Comparison of ENCODE assay signal across 1 cellular context in the genomic region with DNA sequence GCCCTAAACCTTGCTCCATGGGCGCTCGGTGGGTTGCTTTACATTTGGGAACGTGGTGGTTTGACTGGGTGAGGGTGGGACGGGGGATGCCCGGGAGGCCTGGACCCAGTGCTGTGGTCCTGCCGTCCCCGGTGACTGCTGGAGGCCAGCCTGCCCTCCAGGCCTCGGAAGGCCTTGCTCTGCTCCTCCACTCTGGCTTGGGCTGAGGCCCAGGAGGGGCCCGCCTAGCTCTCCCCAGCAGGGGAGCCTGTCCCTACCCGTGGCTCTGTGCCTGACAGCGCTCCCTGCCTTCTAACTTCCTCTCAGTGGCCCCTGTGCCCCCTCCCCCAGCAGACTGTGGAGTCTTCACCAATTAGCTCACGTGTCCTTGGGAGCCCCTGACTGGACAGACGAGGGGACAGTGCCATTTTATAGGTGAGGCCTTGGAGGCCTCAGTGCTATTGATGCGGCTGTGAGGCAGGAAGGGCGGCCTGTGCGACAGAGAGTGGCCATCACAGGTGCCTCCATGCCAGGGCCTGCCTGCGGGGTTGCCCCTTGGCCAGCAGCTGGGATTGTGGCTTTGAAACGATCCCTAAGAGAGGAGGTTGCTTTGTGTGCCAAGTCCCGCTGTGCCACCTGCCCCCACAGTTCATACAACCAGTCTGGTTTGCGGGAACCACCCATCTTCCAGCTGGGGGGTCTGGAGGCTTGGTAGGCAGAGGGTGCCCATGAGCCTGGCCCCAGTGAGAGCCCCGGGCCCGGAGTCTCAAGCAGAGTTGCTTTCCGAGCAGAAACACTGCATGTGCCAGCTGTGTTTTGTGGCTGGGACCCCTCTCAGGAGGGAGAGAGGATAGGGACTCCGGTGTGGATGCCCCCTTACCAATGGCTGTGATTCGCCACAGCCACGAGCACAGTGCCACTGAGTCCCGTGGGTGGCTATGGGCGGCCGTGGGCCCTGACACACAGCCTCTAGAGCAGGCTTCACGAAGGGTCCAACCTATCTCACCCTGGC.
TF ChIP-seq lines count a peak whose summit lies in the region.

No MANE protein-coding gene starts in this region.

TF ChIP-seq in GM23338, 12 proteins besides CTCF, POLR2A, EP300 and RAD21 (continued from another document):
- TF ChIP-seq, protein P1, sequence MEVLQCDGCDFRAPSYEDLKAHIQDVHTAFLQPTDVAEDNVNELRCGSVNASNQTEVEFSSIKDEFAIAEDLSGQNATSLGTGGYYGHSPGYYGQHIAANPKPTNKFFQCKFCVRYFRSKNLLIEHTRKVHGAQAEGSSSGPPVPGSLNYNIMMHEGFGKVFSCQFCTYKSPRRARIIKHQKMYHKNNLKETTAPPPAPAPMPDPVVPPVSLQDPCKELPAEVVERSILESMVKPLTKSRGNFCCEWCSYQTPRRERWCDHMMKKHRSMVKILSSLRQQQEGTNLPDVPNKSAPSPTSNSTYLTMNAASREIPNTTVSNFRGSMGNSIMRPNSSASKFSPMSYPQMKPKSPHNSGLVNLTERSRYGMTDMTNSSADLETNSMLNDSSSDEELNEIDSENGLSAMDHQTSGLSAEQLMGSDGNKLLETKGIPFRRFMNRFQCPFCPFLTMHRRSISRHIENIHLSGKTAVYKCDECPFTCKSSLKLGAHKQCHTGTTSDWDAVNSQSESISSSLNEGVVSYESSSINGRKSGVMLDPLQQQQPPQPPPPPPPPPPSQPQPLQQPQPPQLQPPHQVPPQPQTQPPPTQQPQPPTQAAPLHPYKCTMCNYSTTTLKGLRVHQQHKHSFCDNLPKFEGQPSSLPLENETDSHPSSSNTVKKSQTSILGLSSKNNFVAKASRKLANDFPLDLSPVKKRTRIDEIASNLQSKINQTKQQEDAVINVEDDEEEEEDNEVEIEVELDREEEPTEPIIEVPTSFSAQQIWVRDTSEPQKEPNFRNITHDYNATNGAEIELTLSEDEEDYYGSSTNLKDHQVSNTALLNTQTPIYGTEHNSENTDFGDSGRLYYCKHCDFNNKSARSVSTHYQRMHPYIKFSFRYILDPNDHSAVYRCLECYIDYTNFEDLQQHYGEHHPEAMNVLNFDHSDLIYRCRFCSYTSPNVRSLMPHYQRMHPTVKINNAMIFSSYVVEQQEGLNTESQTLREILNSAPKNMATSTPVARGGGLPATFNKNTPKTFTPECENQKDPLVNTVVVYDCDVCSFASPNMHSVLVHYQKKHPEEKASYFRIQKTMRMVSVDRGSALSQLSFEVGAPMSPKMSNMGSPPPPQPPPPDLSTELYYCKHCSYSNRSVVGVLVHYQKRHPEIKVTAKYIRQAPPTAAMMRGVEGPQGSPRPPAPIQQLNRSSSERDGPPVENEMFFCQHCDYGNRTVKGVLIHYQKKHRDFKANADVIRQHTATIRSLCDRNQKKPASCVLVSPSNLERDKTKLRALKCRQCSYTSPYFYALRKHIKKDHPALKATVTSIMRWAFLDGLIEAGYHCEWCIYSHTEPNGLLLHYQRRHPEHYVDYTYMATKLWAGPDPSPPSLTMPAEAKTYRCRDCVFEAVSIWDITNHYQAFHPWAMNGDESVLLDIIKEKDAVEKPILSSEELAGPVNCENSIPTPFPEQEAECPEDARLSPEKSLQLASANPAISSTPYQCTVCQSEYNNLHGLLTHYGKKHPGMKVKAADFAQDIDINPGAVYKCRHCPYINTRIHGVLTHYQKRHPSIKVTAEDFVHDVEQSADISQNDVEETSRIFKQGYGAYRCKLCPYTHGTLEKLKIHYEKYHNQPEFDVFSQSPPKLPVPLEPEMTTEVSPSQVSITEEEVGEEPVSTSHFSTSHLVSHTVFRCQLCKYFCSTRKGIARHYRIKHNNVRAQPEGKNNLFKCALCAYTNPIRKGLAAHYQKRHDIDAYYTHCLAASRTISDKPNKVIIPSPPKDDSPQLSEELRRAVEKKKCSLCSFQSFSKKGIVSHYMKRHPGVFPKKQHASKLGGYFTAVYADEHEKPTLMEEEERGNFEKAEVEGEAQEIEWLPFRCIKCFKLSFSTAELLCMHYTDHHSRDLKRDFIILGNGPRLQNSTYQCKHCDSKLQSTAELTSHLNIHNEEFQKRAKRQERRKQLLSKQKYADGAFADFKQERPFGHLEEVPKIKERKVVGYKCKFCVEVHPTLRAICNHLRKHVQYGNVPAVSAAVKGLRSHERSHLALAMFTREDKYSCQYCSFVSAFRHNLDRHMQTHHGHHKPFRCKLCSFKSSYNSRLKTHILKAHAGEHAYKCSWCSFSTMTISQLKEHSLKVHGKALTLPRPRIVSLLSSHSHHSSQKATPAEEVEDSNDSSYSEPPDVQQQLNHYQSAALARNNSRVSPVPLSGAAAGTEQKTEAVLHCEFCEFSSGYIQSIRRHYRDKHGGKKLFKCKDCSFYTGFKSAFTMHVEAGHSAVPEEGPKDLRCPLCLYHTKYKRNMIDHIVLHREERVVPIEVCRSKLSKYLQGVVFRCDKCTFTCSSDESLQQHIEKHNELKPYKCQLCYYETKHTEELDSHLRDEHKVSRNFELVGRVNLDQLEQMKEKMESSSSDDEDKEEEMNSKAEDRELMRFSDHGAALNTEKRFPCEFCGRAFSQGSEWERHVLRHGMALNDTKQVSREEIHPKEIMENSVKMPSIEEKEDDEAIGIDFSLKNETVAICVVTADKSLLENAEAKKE (CRISPR knock-in tag; IDR thresholded peaks at IDR 0.05): no peak
